Comparison of ENCODE assay signal across 14 cellular contexts in the genomic region with DNA sequence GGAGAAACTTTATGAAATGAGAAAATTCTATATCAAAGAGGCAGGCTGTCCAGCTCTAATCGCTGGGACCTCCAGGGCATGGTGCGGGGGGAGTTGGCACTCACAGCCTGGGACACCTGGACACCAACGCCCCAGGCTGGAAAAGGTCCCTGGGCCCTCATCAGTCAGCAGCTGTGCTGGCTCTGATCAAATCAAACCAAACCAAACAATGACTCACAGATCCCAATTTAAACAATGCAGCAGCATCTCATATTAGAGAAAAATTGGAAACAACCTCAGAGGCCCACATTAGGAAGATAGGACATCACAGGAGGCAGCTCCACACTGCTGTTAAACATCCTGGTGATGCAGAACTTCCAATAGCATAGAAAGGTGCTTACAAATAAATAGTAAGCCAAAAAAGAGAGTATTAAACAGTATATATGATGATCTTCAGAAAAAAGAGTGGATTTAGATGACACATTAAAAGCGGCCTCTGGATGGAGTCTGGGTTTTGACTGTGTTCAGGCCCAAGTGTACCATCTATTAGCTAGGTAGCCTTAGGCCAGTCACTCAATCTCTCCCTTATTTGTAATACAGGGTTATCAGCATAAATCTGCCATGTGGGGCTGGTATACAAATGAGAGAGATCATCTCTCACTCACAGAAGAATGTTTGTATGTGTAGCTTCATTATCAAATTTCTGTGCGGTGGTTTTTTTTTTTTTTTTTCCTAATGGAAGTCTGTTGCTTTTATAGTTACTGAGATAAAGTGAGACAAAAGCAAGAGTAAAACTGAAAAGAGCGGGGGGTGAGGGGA. TPM values are rescaled to one million over a fixed set of nuclear protein-coding genes. Genes with fewer than 3 reads are reported as not detected.
A peak's percentile ranks its signal among the peaks of the same experiment; 100 is the strongest.
DNase-seq lines count a peak whose midpoint lies in the region; ATAC-seq and TF ChIP-seq lines count a peak whose summit lies in the region.
"Had no signal": no experiment of that assay in that cellular context is flagged by ENCODE, and none has a peak within 500 bp of the region (broad histone marks: within the 10 kb centered on the region; RNA-seq: fewer than 3 reads in every experiment).

No MANE protein-coding gene starts in this region.

- H3K27me3 Mint-ChIP-seq in stimulated activated naive CD8-positive, alpha-beta T cell treated with anti-CD3 and anti-CD28 coated beads, Interleukin-15, amount 100 ng/mL, for 72 hours, result no peaks in the 10 kb centered on the region
- H3K27me3 Mint-ChIP-seq in CD8-positive, alpha-beta T cell (ENCODE audit: low read depth), result no peaks in the 10 kb centered on the region

- H3K36me3 Mint-ChIP-seq in CD8-positive, alpha-beta T cell, result no peaks in the 10 kb centered on the region
- H3K36me3 Mint-ChIP-seq: WTC11 had no signal

- H3K27ac ChIP-seq in CD8-positive, alpha-beta T cell (ENCODE audit: low read depth, low read length), result no peak overlapping the region

- no peak for ATAC-seq in stimulated activated naive CD8-positive, alpha-beta T cell treated with anti-CD3 and anti-CD28 coated beads, Interleukin-15, amount 100 ng/mL, for 72 hours
- ATAC-seq in stimulated activated naive CD8-positive, alpha-beta T cell treated with anti-CD3 and anti-CD28 coated beads, Interleukin-15, Interleukin-2, amounts not matched to agents 100 U/mL and 50 U/mL, for 24 hours, result no peak
- ATAC-seq in HG02610 (IDR thresholded peaks at IDR 0.05; ENCODE audit: unreplicated experiment) (no peak), GM21423 (IDR thresholded peaks at IDR 0.05; ENCODE audit: unreplicated experiment) (no peak)
- no peak for ATAC-seq in CD8-positive, alpha-beta T cell
- ATAC-seq: HCT116, WTC11 had no signal

- peaks cover 36% of the 10 kb centered on the region for H3K4me1 ChIP-seq in adipocyte (ENCODE audit: control insufficient read depth, insufficient read depth, low read length)
- no peaks in the 10 kb centered on the region for H3K4me1 ChIP-seq in CD8-positive, alpha-beta T cell (ENCODE audit: insufficient read depth, low read length)

- intact Hi-C loops in CD8-positive, alpha-beta T cell (cut with DNase I, micrococcal nuclease), result no loop called here

- H3K4me3 Mint-ChIP-seq in stimulated activated naive CD8-positive, alpha-beta T cell treated with anti-CD3 and anti-CD28 coated beads, Interleukin-15, amount 100 ng/mL, for 72 hours, result no peak overlapping the region
- H3K4me3 Mint-ChIP-seq in CD8-positive, alpha-beta T cell, result no peak overlapping the region
- H3K4me3 Mint-ChIP-seq: WTC11 had no signal

- no peak overlapping the region for H3K4me3 ChIP-seq in adipocyte (ENCODE audit: low read length)
- no peak overlapping the region for H3K4me3 ChIP-seq in CD8-positive, alpha-beta T cell (ENCODE audit: low read depth, low read length)

- peaks cover 79% of the 10 kb centered on the region for H3K4me1 Mint-ChIP-seq in stimulated activated naive CD8-positive, alpha-beta T cell treated with anti-CD3 and anti-CD28 coated beads, Interleukin-15, amount 100 ng/mL, for 72 hours
- H3K4me1 Mint-ChIP-seq in CD8-positive, alpha-beta T cell (ENCODE audit: low read depth), result no peaks in the 10 kb centered on the region

- no peak for TF ChIP-seq CTCF in CD8-positive, alpha-beta T cell (IDR thresholded peaks at IDR 0.05)

- H3K36me3 ChIP-seq in adipocyte (ENCODE audit: control insufficient read depth, insufficient read depth, low read length, severe bottlenecking), result no peaks in the 10 kb centered on the region
- no peaks in the 10 kb centered on the region for H3K36me3 ChIP-seq in CD8-positive, alpha-beta T cell (ENCODE audit: insufficient read depth, low read length)

- H3K27ac Mint-ChIP-seq in stimulated activated naive CD8-positive, alpha-beta T cell treated with anti-CD3 and anti-CD28 coated beads, Interleukin-15, amount 100 ng/mL, for 72 hours, result peak overlapping the region; percentile 28
- H3K27ac Mint-ChIP-seq in CD8-positive, alpha-beta T cell, result no peak overlapping the region
- H3K27ac Mint-ChIP-seq: WTC11 had no signal

- no peak for DNase-seq in stimulated activated naive CD8-positive, alpha-beta T cell treated with anti-CD3 and anti-CD28 coated beads, Interleukin-15, amount 100 ng/mL, for 72 hours
- DNase-seq in stimulated activated naive CD8-positive, alpha-beta T cell treated with anti-CD3 and anti-CD28 coated beads, Interleukin-15, Interleukin-2, amounts not matched to agents 100 U/mL and 50 U/mL, for 24 hours, result no peak
- DNase-seq in adipocyte (ENCODE audit: low read depth) (peak; percentile 44), iris pigment epithelial cell (ENCODE audit: low read depth) (peak; percentile 57), NCI-H2029 treated with DMSO at 0.1 percent for 48 hours (lab: John Stamatoyannopoulos, UW) (no peak)
- no peak for DNase-seq in CD8-positive, alpha-beta T cell
- DNase-seq: central memory CD4-positive, alpha-beta T cell; glutamatergic neuron; mesendoderm; NCI-H1048 had no signal

- H3K9ac ChIP-seq in adipocyte (ENCODE audit: low read length), result no peak overlapping the region

- H3K9me3 Mint-ChIP-seq in stimulated activated naive CD8-positive, alpha-beta T cell treated with anti-CD3 and anti-CD28 coated beads, Interleukin-15, amount 100 ng/mL, for 72 hours, result no peaks in the 10 kb centered on the region
- no peaks in the 10 kb centered on the region for H3K9me3 Mint-ChIP-seq in CD8-positive, alpha-beta T cell
- H3K9me3 Mint-ChIP-seq: WTC11 had no signal

- H3K9me3 ChIP-seq in adipocyte (ENCODE audit: control insufficient read depth, low read length), result no peaks in the 10 kb centered on the region
- H3K9me3 ChIP-seq in CD8-positive, alpha-beta T cell (ENCODE audit: low read length), result no peaks in the 10 kb centered on the region

- CTCF ChIA-PET in CD8-positive, alpha-beta T cell (lab: Charles Lee), result no interaction called here

- H3K27me3 ChIP-seq in adipocyte (replicated peaks; ENCODE audit: control insufficient read depth, insufficient read depth, low read length), result peaks cover 33% of the 10 kb centered on the region
- H3K27me3 ChIP-seq in CD8-positive, alpha-beta T cell (ENCODE audit: insufficient read depth, low read length), result no peaks in the 10 kb centered on the region

- POLR2A ChIA-PET in CD8-positive, alpha-beta T cell (lab: Charles Lee), result no interaction called here

RNA-seq across cellular contexts. Expression of gene SLC2A9, which starts 12.9 kb away (rescaled TPM):
- 1 to 10 TPM; 1.1 to 1.8 TPM for total RNA-seq in CD8-positive, alpha-beta T cell
- total RNA-seq: WTC11 had no signal

Comparison
In these comparisons a context has a peak if more than half of its experiments do, and no peak if none do; other contexts are left out.
1. DNase-seq: peak in adipocyte (single experiment) and iris pigment epithelial cell (single experiment); none in stimulated activated naive CD8-positive, alpha-beta T cell treated with anti-CD3 and anti-CD28 coated beads, Interleukin-15, amount 100 ng/mL, for 72 hours (0 of 2), stimulated activated naive CD8-positive, alpha-beta T cell treated with anti-CD3 and anti-CD28 coated beads, Interleukin-15, Interleukin-2, amounts not matched to agents 100 U/mL and 50 U/mL, for 24 hours (single experiment), NCI-H2029 treated with DMSO at 0.1 percent for 48 hours (single experiment) and CD8-positive, alpha-beta T cell (0 of 7).